12 cellular contexts compared by ENCODE assay signal in genomic region chr3:192864943-192865342, GRCh38. TPM values are rescaled to one million over a fixed set of nuclear protein-coding genes. Genes with fewer than 3 reads are reported as not detected.
A peak's percentile ranks its signal among the peaks of the same experiment; 100 is the strongest.
DNase-seq lines count a peak whose midpoint lies in the region; ATAC-seq and TF ChIP-seq lines count a peak whose summit lies in the region.
"Had no signal": no experiment of that assay in that cellular context is flagged by ENCODE, and none has a peak within 500 bp of the region (broad histone marks: within the 10 kb centered on the region; RNA-seq: fewer than 3 reads in every experiment).

No MANE protein-coding gene starts in this region.

- peak overlapping the region; percentile 17; the same call in 1 of the 2 replicates for H3K4me3 ChIP-seq in GM12864 (ENCODE audit: low read depth, low read length)
- H3K4me3 ChIP-seq: adrenal gland had no signal

- no peak for DNase-seq in GM12864 (ENCODE audit: low read depth)
- DNase-seq in head of caudate nucleus: peak in 30 of 42 donors; percentile 10 to 78 (median 44)
- no peak for DNase-seq in SHP77 (lab: John Stamatoyannopoulos, UW)
- DNase-seq in activated T-cell treated with anti-CD3 and anti-CD28 coated beads, Interleukin-2, amount 50 U/mL, for 1 hour: no peak
- no peak for DNase-seq in A172 (ENCODE audit: low spot score)
- DNase-seq in epidermal melanocyte (ENCODE audit: insufficient read length, low spot score): no peak
- DNase-seq: H7, NCI-H1436, T-helper 9 cell had no signal

- no peak for TF ChIP-seq CTCF in GM12864 (IDR thresholded peaks at IDR 0.05; ENCODE audit: low read depth, low read length, missing control alignments)

- intact Hi-C loops in head of caudate nucleus (cut with DNase I): no loop called here

- ATAC-seq in GM21360 (IDR thresholded peaks at IDR 0.05; ENCODE audit: unreplicated experiment) (peak; percentile 67), HG03280 (IDR thresholded peaks at IDR 0.05; ENCODE audit: unreplicated experiment) (peak; percentile 76)

RNA-seq across cellular contexts. Expression of gene MB21D2, which starts 52.7 kb away (rescaled TPM):
- total RNA-seq in A172 (2014; rRNA removed; shearing (Covaris generic)): 85.0 and 99.1 TPM in 2 replicates

Comparison
In these comparisons a context has a peak if more than half of its experiments do, and no peak if none do; other contexts are left out.
1. DNase-seq: peak in head of caudate nucleus (30 of 42); none in GM12864 (single experiment), SHP77 (0 of 2), activated T-cell treated with anti-CD3 and anti-CD28 coated beads, Interleukin-2, amount 50 U/mL, for 1 hour (single experiment), A172 (single experiment) and epidermal melanocyte (single experiment).